8 cellular contexts compared by ENCODE assay signal in the genomic region with DNA sequence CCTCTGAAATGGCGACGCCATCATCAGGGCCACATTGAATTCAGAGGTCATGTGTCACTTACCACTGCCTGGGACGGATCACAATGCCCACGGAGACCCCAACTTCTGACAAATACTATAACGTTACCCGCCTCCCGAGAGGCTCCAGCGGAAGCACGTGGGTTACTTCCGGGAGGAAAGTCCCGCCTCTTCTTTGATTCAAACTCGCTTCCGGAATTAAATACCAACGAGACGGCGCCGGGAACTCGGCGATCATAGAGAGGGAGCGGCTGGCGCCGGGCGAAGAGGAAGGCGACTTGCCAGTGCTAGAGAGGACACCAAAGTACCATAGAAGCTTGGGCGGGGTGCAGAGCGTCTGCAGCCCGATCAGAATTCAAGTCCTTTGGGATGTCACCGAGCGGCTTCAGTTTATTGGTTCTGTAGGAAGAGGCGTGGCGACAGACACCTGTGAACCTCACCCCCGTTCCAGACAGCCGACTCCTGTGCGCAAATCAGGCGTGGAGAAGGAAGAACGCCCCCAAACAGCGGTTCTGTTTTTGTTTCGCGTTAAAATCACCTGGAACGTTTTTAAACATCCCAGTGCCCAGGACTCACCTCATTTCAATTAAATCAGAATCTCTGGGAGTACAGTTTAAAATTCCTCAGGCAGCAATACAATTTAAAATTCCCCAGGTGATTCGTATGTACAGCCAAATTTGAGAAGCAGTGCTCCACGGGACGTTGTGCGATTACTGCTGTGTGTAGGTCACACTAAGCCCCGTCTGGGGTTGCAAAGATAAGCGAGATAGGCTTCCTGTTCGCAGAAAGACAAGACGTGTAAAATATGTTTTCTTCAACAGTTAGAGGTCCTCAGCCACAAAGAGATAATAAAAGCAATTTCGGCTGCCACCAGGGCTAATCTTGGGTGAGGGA.
DNase-seq lines count a peak whose midpoint lies in the region; ATAC-seq and FAIRE-seq lines count a peak whose summit lies in the region.

A gene with protein sequence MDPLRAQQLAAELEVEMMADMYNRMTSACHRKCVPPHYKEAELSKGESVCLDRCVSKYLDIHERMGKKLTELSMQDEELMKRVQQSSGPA (minus strand): TSS at position 159 of the 912 bp plus-strand sequence. CDS start 565 bp downstream, outside the sequence.

- H3K27me3 Mint-ChIP-seq in effector memory CD8-positive, alpha-beta T cell = no peaks in the 10 kb centered on the region

- peak within 1 kb of the TSS; percentile 95 to 98 for H3K4me3 Mint-ChIP-seq in effector memory CD8-positive, alpha-beta T cell

- peak; percentile 97 for ATAC-seq in GM21367 (IDR thresholded peaks at IDR 0.05; ENCODE audit: unreplicated experiment)
- ATAC-seq in effector memory CD8-positive, alpha-beta T cell (replicated peaks) = peak; percentile 86

- H3K9me3 Mint-ChIP-seq in effector memory CD8-positive, alpha-beta T cell = no peaks in the 10 kb centered on the region

- no peak for FAIRE-seq in HTR-8/SVneo (lab: Jason Lieb, UNC)

- H3K27ac Mint-ChIP-seq in effector memory CD8-positive, alpha-beta T cell = peak within 1 kb of the TSS; percentile 98 to 99

- peaks cover 6% of the 10 kb centered on the region for H3K36me3 Mint-ChIP-seq in effector memory CD8-positive, alpha-beta T cell (ENCODE audit: insufficient read depth)

- H3K4me1 Mint-ChIP-seq in effector memory CD8-positive, alpha-beta T cell (ENCODE audit: low read depth in 2 of 2) = peaks cover 15 to 18% of the 10 kb centered on the region in 2 donors

- DNase-seq in COLO829 (ENCODE audit: low spot score) = peak; percentile 91
- DNase-seq in HTR-8/SVneo (ENCODE audit: insufficient read length, low spot score) = peak; percentile 96
- peak; percentile 98 for DNase-seq in NOMO-1 treated with dmso at 0.1 percent for 144 hours (lab: John Stamatoyannopoulos, UW; ENCODE audit: unreplicated experiment)
- DNase-seq in activated CD8-positive, alpha-beta memory T cell treated with anti-CD3 and anti-CD28 coated beads for 48 hours (ENCODE audit: low read depth in 2 of 3, low spot score in 2 of 3) = peak; percentile 64 to 86 (median 78)
- peak; percentile 87 to 89 (median 88) for DNase-seq in effector memory CD8-positive, alpha-beta T cell
- DNase-seq in medulla oblongata (ENCODE audit: extremely low spot score) = peak; percentile 98
- peak; percentile 90 for DNase-seq in stimulated activated CD8-positive, alpha-beta memory T cell treated with anti-CD3 and anti-CD28 coated beads, Interleukin-12 subunit alpha, Interleukin-12 subunit beta, amount 100 ng/mL, for 1 hour (ENCODE audit: low read depth)

Comparison
In these comparisons a context has a peak if more than half of its experiments do, and no peak if none do; other contexts are left out.
1. Peak in every context shown above with its lines: DNase-seq and ATAC-seq.